1 cellular context compared by ENCODE assay signal in genomic region chr20:56513096-56513806, GRCh38.
TF ChIP-seq lines count a peak whose summit lies in the region.

No MANE protein-coding gene starts in this region.

TF ChIP-seq in IMR-90, 13 proteins besides CTCF, POLR2A, EP300 and RAD21:
- TF ChIP-seq CEBPB (IDR thresholded peaks at IDR 0.05; ENCODE audit: low read depth, low read length) (no peak), NFE2L2 (IDR thresholded peaks at IDR 0.05; ENCODE audit: low read depth, low read length) (no peak), MAZ (IDR thresholded peaks at IDR 0.05; ENCODE audit: borderline replicate concordance, low read depth, low read length) (no peak), ELK1 (IDR thresholded peaks at IDR 0.05; ENCODE audit: borderline replicate concordance, low read depth, low read length) (no peak), CHD1 (IDR thresholded peaks at IDR 0.05; ENCODE audit: low read depth, low read length) (no peak), RCOR1 (IDR thresholded peaks at IDR 0.05; ENCODE audit: insufficient replicate concordance, low read length) (no peak), FOS (IDR thresholded peaks at IDR 0.05; ENCODE audit: low read depth, low read length) (no peak), MXI1 (IDR thresholded peaks at IDR 0.05; ENCODE audit: borderline replicate concordance, low read depth, low read length) (no peak), MAFK (IDR thresholded peaks at IDR 0.05; ENCODE audit: low read depth, low read length) (no peak), SMC3 (IDR thresholded peaks at IDR 0.05; ENCODE audit: low read depth, low read length) (no peak), RFX5 (IDR thresholded peaks at IDR 0.05; ENCODE audit: low read depth, low read length) (no peak), BHLHE40 (IDR thresholded peaks at IDR 0.05; ENCODE audit: low read depth, low read length) (no peak), USF2 (IDR thresholded peaks at IDR 0.05; ENCODE audit: low read depth, low read length) (no peak)
TF ChIP-seq in IMR-90: peak in this region for 0.
